13 cellular contexts compared by ENCODE assay signal in the genomic region with DNA sequence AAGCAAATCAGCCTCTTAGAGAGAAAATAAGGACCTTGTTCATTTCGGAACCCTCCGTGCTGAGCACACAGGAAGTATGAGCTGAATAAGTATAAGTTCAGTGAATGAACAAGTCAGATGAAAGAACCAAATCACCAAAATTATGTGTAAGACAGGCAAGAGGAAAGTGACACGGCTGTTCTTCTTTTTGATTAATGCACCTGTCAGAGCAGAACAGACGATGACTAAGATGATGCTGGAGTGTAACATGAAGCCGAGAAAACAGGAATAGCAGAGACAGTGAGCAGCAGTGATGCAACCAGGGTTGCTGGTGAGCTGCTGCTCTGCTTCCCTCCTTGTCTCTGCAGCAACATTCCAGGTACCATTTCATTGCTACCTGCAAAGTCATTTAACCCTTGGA.
DNase-seq lines count a peak whose midpoint lies in the region; ATAC-seq and TF ChIP-seq lines count a peak whose summit lies in the region.
"Had no signal": no experiment of that assay in that cellular context is flagged by ENCODE, and none has a peak within 500 bp of the region (broad histone marks: within the 10 kb centered on the region; RNA-seq: fewer than 3 reads in every experiment).

No MANE protein-coding gene starts in this region.

- peaks cover 8% of the 10 kb centered on the region for H3K4me1 ChIP-seq in SJCRH30

- H3K27me3 ChIP-seq in AG04450 (ENCODE audit: control insufficient read depth, insufficient read depth, low read length): no peaks in the 10 kb centered on the region
- no peaks in the 10 kb centered on the region for H3K27me3 ChIP-seq in SJCRH30
- H3K27me3 ChIP-seq: neutrophil had no signal

- ATAC-seq in GM21381 (IDR thresholded peaks at IDR 0.05; ENCODE audit: unreplicated experiment) (no peak), HG03280 (IDR thresholded peaks at IDR 0.05; ENCODE audit: unreplicated experiment) (no peak)
- ATAC-seq: activated CD8-positive, alpha-beta T cell treated with anti-CD3 and anti-CD28 coated beads for 36 hours; effector memory CD8-positive, alpha-beta T cell; T-cell had no signal

- H3K9me3 ChIP-seq in AG04450 (ENCODE audit: control insufficient read depth, insufficient read depth, low read length): no peaks in the 10 kb centered on the region
- H3K9me3 ChIP-seq in SJCRH30 (replicated peaks): no peaks in the 10 kb centered on the region
- H3K9me3 ChIP-seq: neutrophil had no signal

- H3K27ac ChIP-seq in AG04450 (ENCODE audit: low read depth, low read length) (no peak overlapping the region), SJCRH30 (peak overlapping the region; percentile 34)
- H3K27ac ChIP-seq: neutrophil had no signal

- TF ChIP-seq CTCF in AG04450 (IDR thresholded peaks at IDR 0.05; ENCODE audit: low read depth, low read length): no peak

- peak overlapping the region; percentile 3; the same call in 1 of the 2 replicates for H3K4me3 ChIP-seq in AG04450 (ENCODE audit: low read depth, low read length)
- no peak overlapping the region for H3K4me3 ChIP-seq in SJCRH30

- H3K36me3 ChIP-seq in SJCRH30: no peaks in the 10 kb centered on the region
- H3K36me3 ChIP-seq: neutrophil had no signal

- DNase-seq in AG04450 (ENCODE audit: low read depth, low spot score) (no peak), NCI-H1436 treated with DMSO at 0.1 percent for 48 hours (lab: John Stamatoyannopoulos, UW) (peak; percentile 65), SJCRH30 (peak; percentile 16 to 45), inferior parietal cortex (ENCODE audit: extremely low spot score) (peak; percentile 54), GF-D8 (lab: John Stamatoyannopoulos, UW) (no peak)
- DNase-seq in stimulated activated CD8-positive, alpha-beta memory T cell treated with anti-CD3 and anti-CD28 coated beads, Interleukin-4, amount 100 ng/mL, for 48 hours: no peak
- DNase-seq: activated CD8-positive, alpha-beta T cell treated with anti-CD3 and anti-CD28 coated beads for 36 hours; activated naive CD8-positive, alpha-beta T cell treated with anti-CD3 and anti-CD28 coated beads, Interleukin-2, amount 10 ng/mL, durations not matched to agents 7 days and 5 days; effector memory CD8-positive, alpha-beta T cell; T-cell had no signal

- POLR2A ChIA-PET in AG04450 (lab: Yijun Ruan, JAX): no interaction called here

- CTCF ChIA-PET in AG04450 (lab: Charles Lee): interaction anchor here (0.9 kb wide), 1 partner anchor 484 kb away, joined by 4 read pairs; no protein-coding TSS in a partner anchor

Comparison
In these comparisons a context has a peak if more than half of its experiments do, and no peak if none do; other contexts are left out.
1. DNase-seq: peak in NCI-H1436 treated with DMSO at 0.1 percent for 48 hours (single experiment), SJCRH30 (2 of 2) and inferior parietal cortex (single experiment); none in AG04450 (single experiment), stimulated activated CD8-positive, alpha-beta memory T cell treated with anti-CD3 and anti-CD28 coated beads, Interleukin-4, amount 100 ng/mL, for 48 hours (single experiment) and GF-D8 (single experiment).